ENCODE assay signal across 38 cellular contexts in the genomic region with DNA sequence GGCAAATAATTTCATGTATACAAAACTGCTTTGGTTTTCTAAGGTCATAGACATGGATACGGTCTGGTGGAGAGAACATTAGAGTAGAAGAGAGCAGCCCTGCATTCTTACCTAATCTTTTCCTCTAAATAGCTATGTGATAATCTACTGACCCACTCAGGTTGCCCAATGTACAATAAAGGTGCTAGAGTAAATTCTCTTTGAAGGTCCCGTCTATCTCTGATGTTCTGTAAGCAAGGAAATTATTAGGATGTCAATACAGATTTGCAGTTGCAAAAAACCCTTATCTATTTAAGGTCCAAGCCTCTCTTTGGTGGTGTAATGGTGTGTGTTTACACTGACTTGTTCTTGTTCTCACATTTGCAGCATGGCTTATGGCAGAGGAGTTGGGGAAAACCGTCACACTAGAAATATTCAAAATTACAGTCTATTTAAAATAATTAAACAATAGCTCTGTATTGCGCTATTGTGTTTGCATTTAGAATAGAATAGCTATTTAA. TPM values are rescaled to one million over a fixed set of nuclear protein-coding genes. Genes with fewer than 3 reads are reported as not detected.
"Had no signal": no experiment of that assay in that cellular context is flagged by ENCODE, and none has a peak within 500 bp of the region (broad histone marks: within the 10 kb centered on the region; RNA-seq: fewer than 3 reads in every experiment).

No MANE protein-coding gene starts in this region.

- H3K9me3 ChIP-seq: adrenal gland, breast epithelium, colonic mucosa, esophagus squamous epithelium, gastroesophageal sphincter, heart right ventricle had no signal

- H3K27me3 Mint-ChIP-seq: activated CD4-positive, alpha-beta memory T cell treated with anti-CD3 and anti-CD28 coated beads, Interleukin-2, amount 10 ng/mL, durations not matched to agents 7 days and 5 days; activated CD4-positive, alpha-beta T cell treated with anti-CD3 and anti-CD28 coated beads, Interleukin-2, amount 10 ng/mL, durations not matched to agents 7 days and 5 days; activated naive CD8-positive, alpha-beta T cell treated with anti-CD3 and anti-CD28 coated beads, Interleukin-2, amount 50 U/mL, for 24 hours; brain had no signal

- H3K4me3 ChIP-seq: adrenal gland, breast epithelium, cardiac muscle cell, colonic mucosa, esophagus squamous epithelium, gastroesophageal sphincter, heart right ventricle had no signal

- H3K27ac Mint-ChIP-seq: activated CD4-positive, alpha-beta memory T cell treated with anti-CD3 and anti-CD28 coated beads, Interleukin-2, amount 10 ng/mL, durations not matched to agents 7 days and 5 days; activated CD4-positive, alpha-beta T cell treated with anti-CD3 and anti-CD28 coated beads, Interleukin-2, amount 10 ng/mL, durations not matched to agents 7 days and 5 days; activated naive CD8-positive, alpha-beta T cell treated with anti-CD3 and anti-CD28 coated beads for 36 hours; activated naive CD8-positive, alpha-beta T cell treated with anti-CD3 and anti-CD28 coated beads, Interleukin-2, amount 50 U/mL, for 24 hours; activated T-cell treated with anti-CD3 and anti-CD28 coated beads, Interleukin-2, amount 50 U/mL, for 24 hours; activated T-cell treated with anti-CD3 and anti-CD28 coated beads, Interleukin-2, amount 50 U/mL, for 72 hours; brain had no signal

- H3K27ac ChIP-seq: adrenal gland, breast epithelium, cardiac muscle cell, colonic mucosa, epithelial cell of prostate, esophagus squamous epithelium, gastroesophageal sphincter, heart right ventricle had no signal

- H3K4me1 ChIP-seq: adrenal gland, breast epithelium, colonic mucosa, esophagus squamous epithelium, gastroesophageal sphincter, heart right ventricle had no signal

- H3K4me1 Mint-ChIP-seq: activated CD4-positive, alpha-beta memory T cell treated with anti-CD3 and anti-CD28 coated beads, Interleukin-2, amount 10 ng/mL, durations not matched to agents 7 days and 5 days; activated CD4-positive, alpha-beta T cell treated with anti-CD3 and anti-CD28 coated beads, Interleukin-2, amount 10 ng/mL, durations not matched to agents 7 days and 5 days; activated naive CD8-positive, alpha-beta T cell treated with anti-CD3 and anti-CD28 coated beads, Interleukin-2, amount 50 U/mL, for 24 hours; brain had no signal

- H3K27me3 ChIP-seq: adrenal gland, breast epithelium, cardiac muscle cell, colonic mucosa, esophagus squamous epithelium, gastroesophageal sphincter, heart right ventricle had no signal

- ATAC-seq: activated naive CD8-positive, alpha-beta T cell treated with anti-CD3 and anti-CD28 coated beads, Interleukin-2, amount 50 U/mL, for 24 hours; activated T-cell treated with anti-CD3 and anti-CD28 coated beads, Interleukin-2, amount 50 U/mL, for 72 hours; gastroesophageal sphincter; heart right ventricle had no signal

- DNase-seq: activated CD4-positive, alpha-beta memory T cell treated with anti-CD3 and anti-CD28 coated beads, Interleukin-2, amount 10 ng/mL, durations not matched to agents 7 days and 5 days; activated CD4-positive, alpha-beta T cell treated with anti-CD3 and anti-CD28 coated beads for 1 hour; activated CD4-positive, alpha-beta T cell treated with anti-CD3 and anti-CD28 coated beads for 4 hours; activated CD4-positive, alpha-beta T cell treated with anti-CD3 and anti-CD28 coated beads, Interleukin-2, amount 10 ng/mL, durations not matched to agents 7 days and 5 days; activated CD4-positive, alpha-beta T cell treated with anti-CD3 and anti-CD28 coated beads, Interleukin-2, amount 50 U/mL, for 4 hours; activated CD8-positive, alpha-beta memory T cell treated with anti-CD3 and anti-CD28 coated beads, Interleukin-2, amount 50 U/mL, for 48 hours; activated gamma-delta T cell; activated naive CD4-positive, alpha-beta T cell; activated naive CD4-positive, alpha-beta T cell treated with anti-CD3 and anti-CD28 coated beads, Interleukin-2, amount 50 U/mL, for 16 hours; activated naive CD8-positive, alpha-beta T cell treated with anti-CD3 and anti-CD28 coated beads for 36 hours; activated naive CD8-positive, alpha-beta T cell treated with anti-CD3 and anti-CD28 coated beads, Interleukin-2, amount 50 U/mL, for 24 hours; activated T-cell treated with anti-CD3 and anti-CD28 coated beads for 4 hours; activated T-cell treated with anti-CD3 and anti-CD28 coated beads, Interleukin-2, amount 50 U/mL, for 24 hours; activated T-cell treated with anti-CD3 and anti-CD28 coated beads, Interleukin-2, amount 50 U/mL, for 72 hours; adrenal gland; amygdala; aorta; central memory CD4-positive, alpha-beta T cell; cerebellar nuclear complex; colonic mucosa; effector CD8-positive, alpha-beta T cell; esophagus squamous epithelium; foreskin melanocyte; heart right ventricle; T-helper 2 cell had no signal

- H3K9me3 Mint-ChIP-seq: activated CD4-positive, alpha-beta memory T cell treated with anti-CD3 and anti-CD28 coated beads, Interleukin-2, amount 10 ng/mL, durations not matched to agents 7 days and 5 days; activated naive CD8-positive, alpha-beta T cell treated with anti-CD3 and anti-CD28 coated beads for 36 hours; activated naive CD8-positive, alpha-beta T cell treated with anti-CD3 and anti-CD28 coated beads, Interleukin-2, amount 50 U/mL, for 24 hours; activated T-cell treated with anti-CD3 and anti-CD28 coated beads, Interleukin-2, amount 50 U/mL, for 24 hours; activated T-cell treated with anti-CD3 and anti-CD28 coated beads, Interleukin-2, amount 50 U/mL, for 72 hours; brain had no signal

- H3K36me3 Mint-ChIP-seq: activated naive CD8-positive, alpha-beta T cell treated with anti-CD3 and anti-CD28 coated beads for 36 hours; brain had no signal

- FAIRE-seq: endometrium, endothelial cell of umbilical vein had no signal

- H3K36me3 ChIP-seq: adrenal gland, breast epithelium, cardiac muscle cell, colonic mucosa, esophagus squamous epithelium, gastroesophageal sphincter, heart right ventricle had no signal

- H3K4me3 Mint-ChIP-seq: activated CD4-positive, alpha-beta memory T cell treated with anti-CD3 and anti-CD28 coated beads, Interleukin-2, amount 10 ng/mL, durations not matched to agents 7 days and 5 days; activated CD4-positive, alpha-beta T cell treated with anti-CD3 and anti-CD28 coated beads, Interleukin-2, amount 10 ng/mL, durations not matched to agents 7 days and 5 days; activated naive CD8-positive, alpha-beta T cell treated with anti-CD3 and anti-CD28 coated beads for 36 hours; activated naive CD8-positive, alpha-beta T cell treated with anti-CD3 and anti-CD28 coated beads, Interleukin-2, amount 50 U/mL, for 24 hours; activated T-cell treated with anti-CD3 and anti-CD28 coated beads, Interleukin-2, amount 50 U/mL, for 24 hours; activated T-cell treated with anti-CD3 and anti-CD28 coated beads, Interleukin-2, amount 50 U/mL, for 72 hours; brain had no signal

RNA-seq across cellular contexts. Expression of gene NOX3, which starts 31.2 kb away (rescaled TPM):
- total RNA-seq: activated CD4-positive, alpha-beta memory T cell treated with anti-CD3 and anti-CD28 coated beads, Interleukin-2, amount 10 ng/mL, durations not matched to agents 7 days and 5 days; activated CD4-positive, alpha-beta T cell treated with anti-CD3 and anti-CD28 coated beads, Interleukin-2, amount 10 ng/mL, durations not matched to agents 7 days and 5 days; activated naive CD8-positive, alpha-beta T cell treated with anti-CD3 and anti-CD28 coated beads for 36 hours; activated T-cell treated with anti-CD3 and anti-CD28 coated beads, Interleukin-2, amount 50 U/mL, for 72 hours; adrenal gland; aorta; breast epithelium; cardiac muscle cell; colonic mucosa; dermis microvascular lymphatic vessel endothelial cell; endothelial cell of umbilical vein; esophagus squamous epithelium; fibroblast of lung; fibroblast of villous mesenchyme; glomerular endothelial cell; heart right ventricle; T-helper 1 cell treated with Interleukin-12 subunit alpha and Interleukin-12 subunit beta and Interleukin-4 antibody, amounts not matched to agents 30 ng/mL and 1 ng/mL, for 36 hours had no signal
- polyA plus RNA-seq: aorta, cardiac muscle cell, endothelial cell of umbilical vein, esophagus, fibroblast of lung, heart right ventricle had no signal
